Comparison of ENCODE assay signal across 11 cellular contexts in genomic region chr1:204295666-204296065, GRCh38.
DNase-seq lines count a peak whose midpoint lies in the region; ATAC-seq and TF ChIP-seq lines count a peak whose summit lies in the region.
"Had no signal": no experiment of that assay in that cellular context is flagged by ENCODE, and none has a peak within 500 bp of the region (broad histone marks: within the 10 kb centered on the region; RNA-seq: fewer than 3 reads in every experiment).

No MANE protein-coding gene starts in this region.

- H3K27ac ChIP-seq in CD4-positive, alpha-beta memory T cell (ENCODE audit: low read depth, low read length), result no peak overlapping the region
- no peak overlapping the region for H3K27ac ChIP-seq in substantia nigra (ENCODE audit: low read depth, low read length, poor library complexity, severe bottlenecking)

- TF ChIP-seq CTCF in activated CD8-positive, alpha-beta T cell treated with anti-CD3 and anti-CD28 coated beads for 36 hours (IDR thresholded peaks at IDR 0.05), result no peak
- TF ChIP-seq CTCF in WTC11 (IDR thresholded peaks at IDR 0.05), result no peak

- POLR2A ChIA-PET in activated CD8-positive, alpha-beta T cell treated with anti-CD3 and anti-CD28 coated beads for 36 hours (lab: Charles Lee), result interaction anchor here (0.9 kb wide), 1 partner anchor 12 kb away, joined by 3 read pairs; no protein-coding TSS in a partner anchor
- POLR2A ChIA-PET in activated CD8-positive, alpha-beta T cell treated with anti-CD3 and anti-CD28 coated beads, Interleukin-2, amount 10 ng/mL, durations not matched to agents 7 days and 5 days (lab: Charles Lee), result no interaction called here
- POLR2A ChIA-PET in WTC11 (lab: Charles Lee), result no interaction called here
- POLR2A ChIA-PET in CD4-positive, alpha-beta memory T cell (lab: Charles Lee; ENCODE audit: partially characterized antibody), result no interaction called here

- H3K27ac Mint-ChIP-seq in activated CD8-positive, alpha-beta T cell treated with anti-CD3 and anti-CD28 coated beads for 36 hours, result peak overlapping the region; percentile 62
- no peak overlapping the region for H3K27ac Mint-ChIP-seq in activated CD8-positive, alpha-beta T cell treated with anti-CD3 and anti-CD28 coated beads, Interleukin-2, amount 10 ng/mL, durations not matched to agents 7 days and 5 days
- no peak overlapping the region for H3K27ac Mint-ChIP-seq in WTC11
- H3K27ac Mint-ChIP-seq in CD4-positive, alpha-beta memory T cell, result peak overlapping the region in 1 of 7 donors; percentile 0
- H3K27ac Mint-ChIP-seq: activated T-helper 1 cell treated with anti-CD3 and anti-CD28 coated beads, Interleukin-12 subunit alpha, Interleukin-12 subunit beta, Interleukin-2, Interleukin-4 antibody, amounts not matched to agents 30 ng/mL and 10 ng/mL and 1 ng/mL, durations not matched to agents 14 hours and 24 hours and 36 hours had no signal

- no peaks in the 10 kb centered on the region for H3K9me3 Mint-ChIP-seq in activated CD8-positive, alpha-beta T cell treated with anti-CD3 and anti-CD28 coated beads for 36 hours
- H3K9me3 Mint-ChIP-seq in activated CD8-positive, alpha-beta T cell treated with anti-CD3 and anti-CD28 coated beads, Interleukin-2, amount 10 ng/mL, durations not matched to agents 7 days and 5 days (ENCODE audit: insufficient read depth), result no peaks in the 10 kb centered on the region
- H3K9me3 Mint-ChIP-seq in WTC11, result no peaks in the 10 kb centered on the region
- peaks cover 0 to 3% (median 0%) of the 10 kb centered on the region in 8 donors for H3K9me3 Mint-ChIP-seq in CD4-positive, alpha-beta memory T cell
- H3K9me3 Mint-ChIP-seq: activated T-helper 1 cell treated with anti-CD3 and anti-CD28 coated beads, Interleukin-12 subunit alpha, Interleukin-12 subunit beta, Interleukin-2, Interleukin-4 antibody, amounts not matched to agents 30 ng/mL and 10 ng/mL and 1 ng/mL, durations not matched to agents 14 hours and 24 hours and 36 hours had no signal

- peak; percentile 30 for ATAC-seq in activated CD8-positive, alpha-beta T cell treated with anti-CD3 and anti-CD28 coated beads for 36 hours
- ATAC-seq in activated CD8-positive, alpha-beta T cell treated with anti-CD3 and anti-CD28 coated beads, Interleukin-2, amount 10 ng/mL, durations not matched to agents 7 days and 5 days, result no peak
- ATAC-seq in WTC11 (no peak), left lobe of liver (peak; percentile 95), GM18502 (IDR thresholded peaks at IDR 0.05; ENCODE audit: poor library complexity, unreplicated experiment) (no peak)

- H3K4me3 Mint-ChIP-seq in activated CD8-positive, alpha-beta T cell treated with anti-CD3 and anti-CD28 coated beads for 36 hours, result no peak overlapping the region
- no peak overlapping the region for H3K4me3 Mint-ChIP-seq in activated CD8-positive, alpha-beta T cell treated with anti-CD3 and anti-CD28 coated beads, Interleukin-2, amount 10 ng/mL, durations not matched to agents 7 days and 5 days
- H3K4me3 Mint-ChIP-seq in WTC11, result no peak overlapping the region
- H3K4me3 Mint-ChIP-seq in CD4-positive, alpha-beta memory T cell, result peak overlapping the region in 3 of 8 donors; percentile 24 to 51 (median 34)
- H3K4me3 Mint-ChIP-seq: activated T-helper 1 cell treated with anti-CD3 and anti-CD28 coated beads, Interleukin-12 subunit alpha, Interleukin-12 subunit beta, Interleukin-2, Interleukin-4 antibody, amounts not matched to agents 30 ng/mL and 10 ng/mL and 1 ng/mL, durations not matched to agents 14 hours and 24 hours and 36 hours had no signal

- peaks cover 8% of the 10 kb centered on the region for H3K27me3 Mint-ChIP-seq in activated CD8-positive, alpha-beta T cell treated with anti-CD3 and anti-CD28 coated beads for 36 hours
- peaks cover 22% of the 10 kb centered on the region for H3K27me3 Mint-ChIP-seq in activated CD8-positive, alpha-beta T cell treated with anti-CD3 and anti-CD28 coated beads, Interleukin-2, amount 10 ng/mL, durations not matched to agents 7 days and 5 days (ENCODE audit: low read depth)
- H3K27me3 Mint-ChIP-seq in WTC11 (ENCODE audit: low read depth), result no peaks in the 10 kb centered on the region
- peaks cover 25 to 40% of the 10 kb centered on the region in 2 donors for H3K27me3 Mint-ChIP-seq in CD4-positive, alpha-beta memory T cell

- intact Hi-C loops in activated CD8-positive, alpha-beta T cell treated with anti-CD3 and anti-CD28 coated beads for 36 hours (cut with micrococcal nuclease), result no loop called here
- intact Hi-C loops in CD4-positive, alpha-beta memory T cell (cut with micrococcal nuclease), result no loop called here

- H3K4me1 ChIP-seq in CD4-positive, alpha-beta memory T cell (ENCODE audit: insufficient read depth, low read length), result no peaks in the 10 kb centered on the region

- CTCF ChIA-PET in activated CD8-positive, alpha-beta T cell treated with anti-CD3 and anti-CD28 coated beads for 36 hours (lab: Charles Lee), result interaction anchor here (1.1 to 1.7 kb wide), 3 partner anchors 13 to 103 kb away, joined by 3 to 6 read pairs (median 3); no protein-coding TSS in a partner anchor
- CTCF ChIA-PET in activated CD8-positive, alpha-beta T cell treated with anti-CD3 and anti-CD28 coated beads, Interleukin-2, amount 10 ng/mL, durations not matched to agents 7 days and 5 days (lab: Charles Lee), result interaction anchor here (1.1 to 1.2 kb wide), 3 partner anchors 11 to 68 kb away, joined by 3 read pairs; no protein-coding TSS in a partner anchor
- CTCF ChIA-PET in WTC11 (lab: Charles Lee), result interaction anchor here (0.6 to 2.7 kb wide), 7 partner anchors 12 to 88 kb away, joined by 3 to 9 read pairs (median 4); partner anchors contain the start of genes GOLT1A and PLEKHA6
- CTCF ChIA-PET in CD4-positive, alpha-beta memory T cell (lab: Charles Lee; ENCODE audit: partially characterized antibody), result no interaction called here

- no peaks in the 10 kb centered on the region for H3K27me3 ChIP-seq in CD4-positive, alpha-beta memory T cell (ENCODE audit: insufficient read depth, low read length)

- peak; percentile 17 for DNase-seq in activated CD8-positive, alpha-beta T cell treated with anti-CD3 and anti-CD28 coated beads for 36 hours
- DNase-seq in activated CD8-positive, alpha-beta T cell treated with anti-CD3 and anti-CD28 coated beads, Interleukin-2, amount 10 ng/mL, durations not matched to agents 7 days and 5 days, result no peak
- DNase-seq in WTC11 (ENCODE audit: low spot score) (no peak), left lobe of liver (ENCODE audit: low spot score) (peak; percentile 81), stromal cell of bone marrow (ENCODE audit: low read depth) (peak; percentile 36), substantia nigra (lab: John Stamatoyannopoulos, UW) (no peak)
- DNase-seq in CD4-positive, alpha-beta memory T cell, result no peak
- DNase-seq: NCI-H1436 treated with DMSO at 0.1 percent for 48 hours; stimulated activated CD4-positive, alpha-beta T cell treated with anti-CD3 and anti-CD28 coated beads, Interleukin-4, amount 100 ng/mL, for 24 hours had no signal

- no peaks in the 10 kb centered on the region for H3K36me3 Mint-ChIP-seq in activated CD8-positive, alpha-beta T cell treated with anti-CD3 and anti-CD28 coated beads for 36 hours (ENCODE audit: low read depth)
- H3K36me3 Mint-ChIP-seq in activated CD8-positive, alpha-beta T cell treated with anti-CD3 and anti-CD28 coated beads, Interleukin-2, amount 10 ng/mL, durations not matched to agents 7 days and 5 days (ENCODE audit: low read depth), result no peaks in the 10 kb centered on the region
- no peaks in the 10 kb centered on the region for H3K36me3 Mint-ChIP-seq in WTC11
- no peaks in the 10 kb centered on the region for H3K36me3 Mint-ChIP-seq in CD4-positive, alpha-beta memory T cell

- H3K4me1 Mint-ChIP-seq in activated CD8-positive, alpha-beta T cell treated with anti-CD3 and anti-CD28 coated beads for 36 hours (ENCODE audit: low read depth), result peaks cover 16% of the 10 kb centered on the region
- H3K4me1 Mint-ChIP-seq in activated CD8-positive, alpha-beta T cell treated with anti-CD3 and anti-CD28 coated beads, Interleukin-2, amount 10 ng/mL, durations not matched to agents 7 days and 5 days (ENCODE audit: low read depth), result peaks cover 14% of the 10 kb centered on the region
- H3K4me1 Mint-ChIP-seq in WTC11, result peaks cover 24% of the 10 kb centered on the region
- H3K4me1 Mint-ChIP-seq in CD4-positive, alpha-beta memory T cell, result peaks cover 0 to 7% (median 0%) of the 10 kb centered on the region in 4 donors

- H3K9me3 ChIP-seq in CD4-positive, alpha-beta memory T cell (ENCODE audit: control insufficient read depth in 1 of 2, low read length in 2 of 2), result no peaks in the 10 kb centered on the region

- no peak overlapping the region for H3K4me3 ChIP-seq in CD4-positive, alpha-beta memory T cell (ENCODE audit: low read length in 2 of 2)

- no peaks in the 10 kb centered on the region for H3K36me3 ChIP-seq in CD4-positive, alpha-beta memory T cell (ENCODE audit: insufficient read depth, low read length)

TF ChIP-seq in WTC11, 78 proteins besides CTCF, POLR2A, EP300 and RAD21:
- TF ChIP-seq GABPB1 (CRISPR knock-in tag; IDR thresholded peaks at IDR 0.05) (peak; percentile 77), MAX (CRISPR knock-in tag; IDR thresholded peaks at IDR 0.05) (no peak)

Comparison
In these comparisons a context has a peak if more than half of its experiments do, and no peak if none do; other contexts are left out.
1. ATAC-seq: peak in activated CD8-positive, alpha-beta T cell treated with anti-CD3 and anti-CD28 coated beads for 36 hours (single experiment) and left lobe of liver (single experiment); none in activated CD8-positive, alpha-beta T cell treated with anti-CD3 and anti-CD28 coated beads, Interleukin-2, amount 10 ng/mL, durations not matched to agents 7 days and 5 days (single experiment), WTC11 (single experiment) and GM18502 (single experiment).
2. DNase-seq: peak in activated CD8-positive, alpha-beta T cell treated with anti-CD3 and anti-CD28 coated beads for 36 hours (single experiment), left lobe of liver (single experiment) and stromal cell of bone marrow (single experiment); none in activated CD8-positive, alpha-beta T cell treated with anti-CD3 and anti-CD28 coated beads, Interleukin-2, amount 10 ng/mL, durations not matched to agents 7 days and 5 days (single experiment), WTC11 (single experiment), CD4-positive, alpha-beta memory T cell (0 of 5) and substantia nigra (0 of 49).